Comparison of ENCODE assay signal across 8 cellular contexts in the genomic region with DNA sequence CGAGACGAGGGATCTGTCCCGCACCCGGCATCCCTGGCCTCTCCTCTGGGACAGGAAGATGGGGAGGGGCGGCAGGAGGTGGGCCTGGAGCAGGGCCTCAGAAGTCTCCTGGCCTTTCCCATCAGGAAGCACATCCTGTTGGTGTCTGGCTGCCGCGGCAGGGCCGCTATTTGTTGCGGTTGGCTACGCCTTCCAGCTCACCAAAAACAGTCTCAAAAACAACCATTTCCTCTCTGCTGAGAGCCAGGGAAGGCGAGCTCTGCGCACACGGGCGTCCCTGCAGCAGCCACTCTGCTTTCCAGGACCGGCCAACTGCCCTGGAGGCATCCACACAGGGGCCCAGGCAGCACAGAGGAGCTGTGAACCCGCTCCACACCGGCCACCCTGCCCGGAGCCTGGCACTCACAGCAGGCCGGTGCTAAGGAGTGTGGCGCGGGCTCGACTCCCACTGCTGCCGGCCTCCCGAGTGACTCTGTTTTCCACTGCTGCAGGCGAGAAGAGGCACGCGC. TPM values are rescaled to one million over a fixed set of nuclear protein-coding genes. Genes with fewer than 3 reads are reported as not detected.
A peak's percentile ranks its signal among the peaks of the same experiment; 100 is the strongest.
DNase-seq lines count a peak whose midpoint lies in the region; ATAC-seq and TF ChIP-seq lines count a peak whose summit lies in the region.

TMEM204 (plus strand) TSS at position 224 of the 509 bp plus-strand sequence. CDS start 610 bp downstream, outside the sequence.

- H3K27ac Mint-ChIP-seq in activated CD8-positive, alpha-beta T cell treated with anti-CD3 and anti-CD28 coated beads, Interleukin-2, amount 10 ng/mL, durations not matched to agents 7 days and 5 days, result peak within 1 kb of the TSS; percentile 87

- peak within 1 kb of the TSS; percentile 99 for H2BK120ac ChIP-seq in trophoblast cell (ENCODE audit: insufficient read depth, low read length, poor library complexity)

- no CpG with 5 or more reads among the region's 27 CpGs for WGBS in trophoblast cell (ENCODE audit: extremely low coverage, insufficient coverage, insufficient read length)

- H2BK12ac ChIP-seq in trophoblast cell (ENCODE audit: low read length), result peak within 1 kb of the TSS; percentile 95

- H2AFZ ChIP-seq in trophoblast cell (ENCODE audit: insufficient read depth, low read length, poor library complexity), result peak within 1 kb of the TSS; percentile 31

- H3K9ac ChIP-seq in trophoblast cell (ENCODE audit: low read length), result no peak within 1 kb of the TSS

- H3K4me3 ChIP-seq in fibroblast of the aortic adventitia (ENCODE audit: low read depth, low read length), result peak within 1 kb of the TSS; percentile 87
- peak within 1 kb of the TSS; percentile 55 for H3K4me3 ChIP-seq in trophoblast cell (ENCODE audit: low read depth, low read length)

- peak within 1 kb of the TSS; percentile 93 for H3K27ac ChIP-seq in trophoblast cell (ENCODE audit: low read depth, low read length)

- peaks cover 19 to 24% of the 10 kb centered on the region in 2 experiments for H3K36me3 ChIP-seq in trophoblast cell (ENCODE audit: control insufficient read depth in 1 of 2, insufficient read depth in 2 of 2, low read length in 2 of 2)

- peak within 1 kb of the TSS; percentile 33 for H2AK5ac ChIP-seq in trophoblast cell (ENCODE audit: low read length)

- no peaks in the 10 kb centered on the region for H3K9me3 Mint-ChIP-seq in activated CD8-positive, alpha-beta T cell treated with anti-CD3 and anti-CD28 coated beads, Interleukin-2, amount 10 ng/mL, durations not matched to agents 7 days and 5 days (ENCODE audit: insufficient read depth)

- H2BK5ac ChIP-seq in trophoblast cell (ENCODE audit: low read depth, low read length, poor library complexity), result peak within 1 kb of the TSS; percentile 96

- POLR2A ChIA-PET in activated CD8-positive, alpha-beta T cell treated with anti-CD3 and anti-CD28 coated beads, Interleukin-2, amount 10 ng/mL, durations not matched to agents 7 days and 5 days (lab: Charles Lee), result interaction anchor here (0.6 to 1.1 kb wide), 4 partner anchors 10 to 190 kb away, joined by 3 read pairs; partner anchors contain the start of genes CRAMP1 and IFT140

- H3K4me2 ChIP-seq in trophoblast cell (ENCODE audit: low read length), result peak within 1 kb of the TSS; percentile 57

- peak within 1 kb of the TSS; percentile 63 for H4K12ac ChIP-seq in trophoblast cell (ENCODE audit: low read depth, low read length)

- peaks cover 38% of the 10 kb centered on the region for H3K36me3 Mint-ChIP-seq in activated CD8-positive, alpha-beta T cell treated with anti-CD3 and anti-CD28 coated beads, Interleukin-2, amount 10 ng/mL, durations not matched to agents 7 days and 5 days (ENCODE audit: low read depth)

- CTCF ChIA-PET in activated CD8-positive, alpha-beta T cell treated with anti-CD3 and anti-CD28 coated beads, Interleukin-2, amount 10 ng/mL, durations not matched to agents 7 days and 5 days (lab: Charles Lee), result interaction anchor here (1.4 to 1.8 kb wide), 2 partner anchors 12 to 113 kb away, joined by 4 read pairs; partner anchors contain the start of gene UQCC4

- ATAC-seq in activated CD8-positive, alpha-beta T cell treated with anti-CD3 and anti-CD28 coated beads, Interleukin-2, amount 10 ng/mL, durations not matched to agents 7 days and 5 days, result peak; percentile 44
- ATAC-seq in GM19351 (IDR thresholded peaks at IDR 0.05; ENCODE audit: unreplicated experiment), result no peak
- no peak for ATAC-seq in GM18909 (IDR thresholded peaks at IDR 0.05; ENCODE audit: poor library complexity, unreplicated experiment)
- ATAC-seq in GM21390 (IDR thresholded peaks at IDR 0.05; ENCODE audit: unreplicated experiment), result no peak

- peak within 1 kb of the TSS; percentile 80 for H4K8ac ChIP-seq in trophoblast cell (ENCODE audit: low read depth, low read length)

- H3K4ac ChIP-seq in trophoblast cell (ENCODE audit: low read depth, low read length), result peak within 1 kb of the TSS; percentile 84

- H3K23ac ChIP-seq in trophoblast cell (ENCODE audit: low read length), result no peak within 1 kb of the TSS

- no peaks in the 10 kb centered on the region for H3K27me3 Mint-ChIP-seq in activated CD8-positive, alpha-beta T cell treated with anti-CD3 and anti-CD28 coated beads, Interleukin-2, amount 10 ng/mL, durations not matched to agents 7 days and 5 days (ENCODE audit: low read depth)

- H3K79me1 ChIP-seq in trophoblast cell (ENCODE audit: low read length), result peaks cover 42% of the 10 kb centered on the region

- peaks cover 46% of the 10 kb centered on the region for H3K4me1 Mint-ChIP-seq in activated CD8-positive, alpha-beta T cell treated with anti-CD3 and anti-CD28 coated beads, Interleukin-2, amount 10 ng/mL, durations not matched to agents 7 days and 5 days (ENCODE audit: low read depth)

- peaks cover 53 to 57% of the 10 kb centered on the region in 2 experiments for H3K4me1 ChIP-seq in trophoblast cell (ENCODE audit: control insufficient read depth in 1 of 2, insufficient read depth in 2 of 2, low read length in 2 of 2)

- H3K4me3 Mint-ChIP-seq in activated CD8-positive, alpha-beta T cell treated with anti-CD3 and anti-CD28 coated beads, Interleukin-2, amount 10 ng/mL, durations not matched to agents 7 days and 5 days, result peak within 1 kb of the TSS; percentile 90

- H3K27me3 ChIP-seq in trophoblast cell (ENCODE audit: insufficient read depth, low read length), result no peaks in the 10 kb centered on the region

- peak within 1 kb of the TSS; percentile 51 for H3K14ac ChIP-seq in trophoblast cell (ENCODE audit: low read length)

- DNase-seq in Daoy (ENCODE audit: low read depth) (peak; percentile 37), fibroblast of the aortic adventitia (ENCODE audit: low read depth) (peak; percentile 86), trophoblast cell (no peak), NCI-H1417 (lab: John Stamatoyannopoulos, UW) (no peak)
- peak; percentile 59 for DNase-seq in activated CD8-positive, alpha-beta T cell treated with anti-CD3 and anti-CD28 coated beads, Interleukin-2, amount 10 ng/mL, durations not matched to agents 7 days and 5 days

- H3K79me2 ChIP-seq in trophoblast cell (ENCODE audit: control insufficient read depth, insufficient read depth, low read length, poor library complexity), result peaks cover 17% of the 10 kb centered on the region

- H4K91ac ChIP-seq in trophoblast cell (ENCODE audit: low read depth, low read length), result peak within 1 kb of the TSS; percentile 98

- no peaks in the 10 kb centered on the region for H3K9me3 ChIP-seq in trophoblast cell (ENCODE audit: insufficient read depth, low read depth, low read length)

- no peak for TF ChIP-seq CTCF in fibroblast of the aortic adventitia (IDR thresholded peaks at IDR 0.05; ENCODE audit: insufficient read depth, low read length)

- peak within 1 kb of the TSS; percentile 92 for H3K18ac ChIP-seq in trophoblast cell (ENCODE audit: low read length)

RNA-seq across cellular contexts. Expression of gene TMEM204, which starts in this region (rescaled TPM):
- total RNA-seq in Daoy (2014; rRNA removed; shearing (Covaris generic)), result 1.1 TPM in 1 of 2 replicates, not detected in the other
- total RNA-seq in activated CD8-positive, alpha-beta T cell treated with anti-CD3 and anti-CD28 coated beads, Interleukin-2, amount 10 ng/mL, durations not matched to agents 7 days and 5 days, result 10 to 100 TPM; 35.1 to 35.6 TPM
- 5.0 and 22.1 TPM in 2 replicates for total RNA-seq in fibroblast of the aortic adventitia (ENCODE audit: low replicate concordance)
- 9.6 and 10.8 TPM in 2 replicates for polyA plus RNA-seq in trophoblast cell (2013)

Comparison
In these comparisons a context has a peak if more than half of its experiments do, and no peak if none do; other contexts are left out.
1. DNase-seq: peak in Daoy (single experiment), activated CD8-positive, alpha-beta T cell treated with anti-CD3 and anti-CD28 coated beads, Interleukin-2, amount 10 ng/mL, durations not matched to agents 7 days and 5 days (single experiment) and fibroblast of the aortic adventitia (single experiment); none in trophoblast cell (0 of 2) and NCI-H1417 (0 of 3).